2 cellular contexts compared by ENCODE assay signal in the genomic region with DNA sequence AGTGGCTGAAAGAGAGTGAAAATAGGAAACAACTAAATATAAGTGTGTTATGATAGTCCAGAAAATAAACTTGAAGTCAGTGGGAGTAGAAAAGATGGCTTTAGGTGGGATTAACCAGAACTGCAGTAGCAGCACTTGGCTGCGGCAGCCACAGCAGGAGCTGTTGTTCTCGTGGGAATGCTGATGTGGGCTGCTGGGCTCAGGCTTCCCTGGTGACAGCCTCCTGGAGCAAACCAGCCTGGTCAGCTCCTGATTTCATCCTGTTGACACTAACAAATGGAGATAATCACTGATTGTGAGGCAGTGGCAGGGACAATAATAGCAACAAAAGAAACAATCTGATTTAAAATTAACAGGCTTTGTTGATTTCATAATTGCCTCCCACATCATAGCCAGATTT.
A peak's percentile ranks its signal among the peaks of the same experiment; 100 is the strongest.
TF ChIP-seq lines count a peak whose summit lies in the region.

No MANE protein-coding gene starts in this region.

TF ChIP-seq in A549, 52 proteins besides CTCF, POLR2A, EP300 and RAD21:
- TF ChIP-seq NR3C1 (IDR thresholded peaks at IDR 0.05) (no peak), RNF2 (IDR thresholded peaks at IDR 0.05; ENCODE audit: borderline replicate concordance, low read depth) (no peak), E2F6 (IDR thresholded peaks at IDR 0.05; ENCODE audit: borderline replicate concordance, low read depth) (no peak), PHF8 (IDR thresholded peaks at IDR 0.05; ENCODE audit: borderline replicate concordance, low read depth) (no peak)
- TF ChIP-seq, protein P1, sequence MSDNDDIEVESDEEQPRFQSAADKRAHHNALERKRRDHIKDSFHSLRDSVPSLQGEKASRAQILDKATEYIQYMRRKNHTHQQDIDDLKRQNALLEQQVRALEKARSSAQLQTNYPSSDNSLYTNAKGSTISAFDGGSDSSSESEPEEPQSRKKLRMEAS (IDR thresholded peaks at IDR 0.05): no peak

TF ChIP-seq in H1, 55 proteins besides CTCF, POLR2A, EP300 and RAD21:
- TF ChIP-seq ATF3 (IDR thresholded peaks at IDR 0.05; ENCODE audit: insufficient read depth, low read depth, low read length) (no peak), NANOG (IDR thresholded peaks at IDR 0.05; ENCODE audit: insufficient read depth, low read depth, low read length, poor library complexity, severe bottlenecking) (peak; percentile 7), SIRT6 (IDR thresholded peaks at IDR 0.05; ENCODE audit: low read length) (no peak), FOSL1 (IDR thresholded peaks at IDR 0.05; ENCODE audit: insufficient read depth, low read depth, low read length) (no peak)
- TF ChIP-seq, protein P1 (IDR thresholded peaks at IDR 0.05): no peak
